Comparison of ENCODE assay signal across 31 cellular contexts in genomic region chr2:151498178-151498577, GRCh38.
"Had no signal": no experiment of that assay in that cellular context is flagged by ENCODE, and none has a peak within 500 bp of the region (broad histone marks: within the 10 kb centered on the region; RNA-seq: fewer than 3 reads in every experiment).

No MANE protein-coding gene starts in this region.

- DNase-seq: activated CD4-positive, alpha-beta memory T cell treated with anti-CD3 and anti-CD28 coated beads, Interleukin-2, amount 10 ng/mL, durations not matched to agents 7 days and 5 days; activated CD4-positive, alpha-beta T cell treated with anti-CD3 and anti-CD28 coated beads for 1 hour; activated CD4-positive, alpha-beta T cell treated with anti-CD3 and anti-CD28 coated beads for 48 hours; activated CD4-positive, CD25-positive, alpha-beta regulatory T cell; activated CD8-positive, alpha-beta memory T cell treated with anti-CD3 and anti-CD28 coated beads for 24 hours; activated CD8-positive, alpha-beta memory T cell treated with anti-CD3 and anti-CD28 coated beads, Interleukin-2, amount 10 ng/mL, durations not matched to agents 7 days and 5 days; activated CD8-positive, alpha-beta memory T cell treated with anti-CD3 and anti-CD28 coated beads, Interleukin-2, amount 50 U/mL, for 48 hours; activated gamma-delta T cell; activated naive CD4-positive, alpha-beta T cell treated with Interleukin-2 at 50 U/mL for 16 hours; activated naive CD8-positive, alpha-beta T cell treated with anti-CD3 and anti-CD28 coated beads, Interleukin-2, amount 10 ng/mL, durations not matched to agents 7 days and 5 days; amygdala; body of pancreas; Karpas-422; NCI-H1105; NCI-H1417 treated with DMSO at 0.1 percent for 48 hours; NCI-H1930; NCI-H510A; NCI-H526; NCI-H748 treated with DMSO at 0.1 percent for 48 hours; NK-92 treated with Interleukin-12 subunit alpha and Interleukin-12 subunit beta, amount 100 ng/mL, for 24 hours; PC-3; Peyer's patch; RPMI8226; SHP77 treated with DMSO at 0.1 percent for 48 hours; SK-N-SH; T-cell; T-helper 2 cell; T-helper 9 cell had no signal

- H3K4me3 ChIP-seq: body of pancreas, breast epithelium, Peyer's patch, SJSA1 had no signal

- H3K9ac ChIP-seq: SK-N-SH had no signal

- H3K36me3 ChIP-seq: breast epithelium, Peyer's patch, SJSA1 had no signal

- H3K9me3 ChIP-seq: body of pancreas, breast epithelium, Peyer's patch, SJSA1, SK-N-SH had no signal

- H3K27ac ChIP-seq: body of pancreas, breast epithelium, Peyer's patch, SJSA1, VCaP had no signal

- H3K4me1 ChIP-seq: body of pancreas, breast epithelium, Peyer's patch, SJSA1 had no signal

- H3K27me3 ChIP-seq: body of pancreas, breast epithelium, Peyer's patch, SJSA1 had no signal
